In genomic region chr9:32954642-32955041, GRCh38 we compare ENCODE assay signal across 15 cellular contexts. TPM values are rescaled to one million over a fixed set of nuclear protein-coding genes. Genes with fewer than 3 reads are reported as not detected.
DNase-seq lines count a peak whose midpoint lies in the region; FAIRE-seq and TF ChIP-seq lines count a peak whose summit lies in the region.
"Had no signal": no experiment of that assay in that cellular context is flagged by ENCODE, and none has a peak within 500 bp of the region (broad histone marks: within the 10 kb centered on the region; RNA-seq: fewer than 3 reads in every experiment).

No MANE protein-coding gene starts in this region.

- no peak for TF ChIP-seq POLR2A in endothelial cell of umbilical vein (IDR thresholded peaks at IDR 0.05; ENCODE audit: low read depth, low read length)

- no peaks in the 10 kb centered on the region for H3K4me1 Mint-ChIP-seq in activated T-helper 1 cell treated with anti-CD3 and anti-CD28 coated beads, Interleukin-12 subunit alpha, Interleukin-12 subunit beta, Interleukin-2, Interleukin-4 antibody, amounts not matched to agents 30 ng/mL and 10 ng/mL and 1 ng/mL, durations not matched to agents 14 hours and 24 hours and 36 hours (ENCODE audit: low read depth)
- H3K4me1 Mint-ChIP-seq in activated naive CD4-positive, alpha-beta T cell treated with anti-CD3 and anti-CD28 coated beads for 36 hours (ENCODE audit: low read depth), result peaks cover 2% of the 10 kb centered on the region
- H3K4me1 Mint-ChIP-seq in activated CD4-positive, alpha-beta memory T cell treated with anti-CD3 and anti-CD28 coated beads for 36 hours (ENCODE audit: low read depth), result no peaks in the 10 kb centered on the region

- H3K27ac ChIP-seq in endothelial cell of umbilical vein (ENCODE audit: insufficient read depth, low read depth, low read length), result no peak overlapping the region
- no peak overlapping the region for H3K27ac ChIP-seq in mesendoderm (ENCODE audit: low read depth, low read length)
- H3K27ac ChIP-seq: BLaER1, esophagus muscularis mucosa, psoas muscle, tibial artery had no signal

- dilution Hi-C loops in endothelial cell of umbilical vein (cut with MboI; ENCODE audit: extremely low pct_ligation_motif_present, low sequenced_read_pairs), result no loop called here

- no TSS peak for BruUV-seq in endothelial cell of umbilical vein (replicated peaks; lab: Mats Ljungman, UMichigan)

- no peak overlapping the region for H3K4me3 Mint-ChIP-seq in activated T-helper 1 cell treated with anti-CD3 and anti-CD28 coated beads, Interleukin-12 subunit alpha, Interleukin-12 subunit beta, Interleukin-2, Interleukin-4 antibody, amounts not matched to agents 30 ng/mL and 10 ng/mL and 1 ng/mL, durations not matched to agents 14 hours and 24 hours and 36 hours
- no peak overlapping the region for H3K4me3 Mint-ChIP-seq in activated naive CD4-positive, alpha-beta T cell treated with anti-CD3 and anti-CD28 coated beads for 36 hours
- H3K4me3 Mint-ChIP-seq in activated CD4-positive, alpha-beta memory T cell treated with anti-CD3 and anti-CD28 coated beads for 36 hours, result no peak overlapping the region
- H3K4me3 Mint-ChIP-seq: activated naive CD8-positive, alpha-beta T cell had no signal

- H3K79me2 ChIP-seq in endothelial cell of umbilical vein (ENCODE audit: control insufficient read depth, insufficient read depth, low read length) (no peaks in the 10 kb centered on the region), mesendoderm (ENCODE audit: control insufficient read depth, insufficient read depth, low read length) (no peaks in the 10 kb centered on the region)

- H3K56ac ChIP-seq in mesendoderm (ENCODE audit: low read length), result no peak overlapping the region

- H3K4me1 ChIP-seq in endothelial cell of umbilical vein (ENCODE audit: control insufficient read depth, extremely low read depth, insufficient read depth, low read length), result no peaks in the 10 kb centered on the region
- H3K4me1 ChIP-seq in mesendoderm (ENCODE audit: control insufficient read depth, low read depth, low read length), result no peaks in the 10 kb centered on the region
- H3K4me1 ChIP-seq: BLaER1, esophagus muscularis mucosa, psoas muscle had no signal

- no CpG with 5 or more reads among the region's 6 CpGs for WGBS in mesendoderm (ENCODE audit: extremely low coverage, insufficient coverage, low lambda C conversion rate)

- H3K79me1 ChIP-seq in mesendoderm (ENCODE audit: low read length), result no peaks in the 10 kb centered on the region

- H3K36me3 Mint-ChIP-seq in activated T-helper 1 cell treated with anti-CD3 and anti-CD28 coated beads, Interleukin-12 subunit alpha, Interleukin-12 subunit beta, Interleukin-2, Interleukin-4 antibody, amounts not matched to agents 30 ng/mL and 10 ng/mL and 1 ng/mL, durations not matched to agents 14 hours and 24 hours and 36 hours (ENCODE audit: low read depth), result peaks cover 2% of the 10 kb centered on the region
- H3K36me3 Mint-ChIP-seq in activated naive CD4-positive, alpha-beta T cell treated with anti-CD3 and anti-CD28 coated beads for 36 hours (ENCODE audit: low read depth), result peaks cover 24% of the 10 kb centered on the region
- peaks cover 19% of the 10 kb centered on the region for H3K36me3 Mint-ChIP-seq in activated CD4-positive, alpha-beta memory T cell treated with anti-CD3 and anti-CD28 coated beads for 36 hours

- H3K27me3 ChIP-seq in endothelial cell of umbilical vein (ENCODE audit: control insufficient read depth in 2 of 2, insufficient read depth in 2 of 2, low read length in 2 of 2), result no peaks in the 10 kb centered on the region
- H3K27me3 ChIP-seq in mesendoderm (ENCODE audit: insufficient read depth, low read length, poor library complexity), result no peaks in the 10 kb centered on the region
- H3K27me3 ChIP-seq: BLaER1 had no signal

- no peak overlapping the region for H4K8ac ChIP-seq in mesendoderm (ENCODE audit: low read depth, low read length)

- H3K9me3 ChIP-seq in endothelial cell of umbilical vein (replicated peaks; ENCODE audit: control insufficient read depth, insufficient read depth, low read length), result no peaks in the 10 kb centered on the region
- H3K9me3 ChIP-seq: psoas muscle had no signal

- H2AFZ ChIP-seq in endothelial cell of umbilical vein (ENCODE audit: low read depth, low read length), result no peak overlapping the region

- no peak overlapping the region for H3K23ac ChIP-seq in mesendoderm (ENCODE audit: low read length)

- no peak overlapping the region for H3K4me2 ChIP-seq in endothelial cell of umbilical vein (ENCODE audit: insufficient read depth, low read length)
- H3K4me2 ChIP-seq in mesendoderm (ENCODE audit: low read length), result no peak overlapping the region
- H3K4me2 ChIP-seq: BLaER1 had no signal

- POLR2A ChIA-PET in endothelial cell of umbilical vein (lab: Charles Lee), result no interaction called here
- POLR2A ChIA-PET in activated CD4-positive, alpha-beta memory T cell treated with anti-CD3 and anti-CD28 coated beads for 36 hours (lab: Charles Lee), result no interaction called here

- no peaks in the 10 kb centered on the region for H3K9me1 ChIP-seq in endothelial cell of umbilical vein (replicated peaks; ENCODE audit: control insufficient read depth, extremely low read depth, insufficient read depth, low read length)

- H3K9ac ChIP-seq in endothelial cell of umbilical vein (replicated peaks; ENCODE audit: extremely low read depth, insufficient read depth, low read length) (no peak overlapping the region), mesendoderm (ENCODE audit: low read length) (no peak overlapping the region)
- H3K9ac ChIP-seq: BLaER1 had no signal

- H3K36me3 ChIP-seq in endothelial cell of umbilical vein (ENCODE audit: control insufficient read depth in 2 of 2, extremely low read depth in 1 of 2, insufficient read depth in 2 of 2, low read length in 2 of 2), result no peaks in the 10 kb centered on the region
- no peaks in the 10 kb centered on the region for H3K36me3 ChIP-seq in mesendoderm (ENCODE audit: control insufficient read depth, insufficient read depth, low read length)

- no peak overlapping the region for H3K27ac Mint-ChIP-seq in activated T-helper 1 cell treated with anti-CD3 and anti-CD28 coated beads, Interleukin-12 subunit alpha, Interleukin-12 subunit beta, Interleukin-2, Interleukin-4 antibody, amounts not matched to agents 30 ng/mL and 10 ng/mL and 1 ng/mL, durations not matched to agents 14 hours and 24 hours and 36 hours
- no peak overlapping the region for H3K27ac Mint-ChIP-seq in activated naive CD4-positive, alpha-beta T cell treated with anti-CD3 and anti-CD28 coated beads for 36 hours
- no peak overlapping the region for H3K27ac Mint-ChIP-seq in activated CD4-positive, alpha-beta memory T cell treated with anti-CD3 and anti-CD28 coated beads for 36 hours
- H3K27ac Mint-ChIP-seq: activated naive CD8-positive, alpha-beta T cell had no signal

- H2BK5ac ChIP-seq in mesendoderm (ENCODE audit: low read length), result no peak overlapping the region

- H3K27me3 Mint-ChIP-seq in activated T-helper 1 cell treated with anti-CD3 and anti-CD28 coated beads, Interleukin-12 subunit alpha, Interleukin-12 subunit beta, Interleukin-2, Interleukin-4 antibody, amounts not matched to agents 30 ng/mL and 10 ng/mL and 1 ng/mL, durations not matched to agents 14 hours and 24 hours and 36 hours (ENCODE audit: insufficient read depth), result no peaks in the 10 kb centered on the region
- no peaks in the 10 kb centered on the region for H3K27me3 Mint-ChIP-seq in activated naive CD4-positive, alpha-beta T cell treated with anti-CD3 and anti-CD28 coated beads for 36 hours (ENCODE audit: low read depth)
- no peaks in the 10 kb centered on the region for H3K27me3 Mint-ChIP-seq in activated CD4-positive, alpha-beta memory T cell treated with anti-CD3 and anti-CD28 coated beads for 36 hours

- H4K5ac ChIP-seq in mesendoderm (ENCODE audit: low read length), result no peak overlapping the region

- H4K20me1 ChIP-seq in endothelial cell of umbilical vein (replicated peaks; ENCODE audit: control insufficient read depth, extremely low read depth, insufficient read depth, low read length), result no peaks in the 10 kb centered on the region
- H4K20me1 ChIP-seq: BLaER1 had no signal

- H3K4ac ChIP-seq in mesendoderm (ENCODE audit: low read depth, low read length), result no peak overlapping the region

- no peak for TF ChIP-seq CTCF in endothelial cell of umbilical vein (IDR thresholded peaks at IDR 0.05; ENCODE audit: extremely low read depth in 1 of 2, insufficient read depth in 1 of 2, low read depth in 1 of 2, low read length in 2 of 2)

- intact Hi-C loops in endothelial cell of umbilical vein (cut with micrococcal nuclease), result no loop called here
- intact Hi-C loops in activated T-helper 1 cell treated with anti-CD3 and anti-CD28 coated beads, Interleukin-12 subunit alpha, Interleukin-12 subunit beta, Interleukin-2, Interleukin-4 antibody, amounts not matched to agents 30 ng/mL and 10 ng/mL and 1 ng/mL, durations not matched to agents 14 hours and 24 hours and 36 hours (cut with micrococcal nuclease), result no loop called here
- intact Hi-C loops in activated naive CD4-positive, alpha-beta T cell treated with anti-CD3 and anti-CD28 coated beads for 36 hours (cut with micrococcal nuclease), result no loop called here
- intact Hi-C loops in activated CD4-positive, alpha-beta memory T cell treated with anti-CD3 and anti-CD28 coated beads for 36 hours (cut with micrococcal nuclease), result no loop called here

- no peak overlapping the region for H2BK15ac ChIP-seq in mesendoderm (replicated peaks; ENCODE audit: low read depth)

- no peak overlapping the region for H2BK120ac ChIP-seq in mesendoderm (ENCODE audit: low read depth, low read length)

- H2AK5ac ChIP-seq in mesendoderm (ENCODE audit: low read length), result no peak overlapping the region

- H3K18ac ChIP-seq in mesendoderm (ENCODE audit: low read length), result no peak overlapping the region

- DNase-seq in COR-L47 (lab: John Stamatoyannopoulos, UW) (peak; percentile 1), M059J (ENCODE audit: low read depth) (peak; percentile 60), endothelial cell of umbilical vein (ENCODE audit: low read depth, low spot score) (peak; percentile 93), mesendoderm (peak; percentile 19)
- DNase-seq in stimulated activated CD4-positive, alpha-beta T cell treated with anti-CD3 and anti-CD28 coated beads, Interleukin-12 subunit alpha, Interleukin-12 subunit beta, amount 100 ng/mL, for 4 hours, result no peak
- no peak for DNase-seq in activated T-helper 1 cell treated with anti-CD3 and anti-CD28 coated beads, Interleukin-12 subunit alpha, Interleukin-12 subunit beta, Interleukin-2, Interleukin-4 antibody, amounts not matched to agents 30 ng/mL and 10 ng/mL and 1 ng/mL, durations not matched to agents 14 hours and 24 hours and 36 hours (ENCODE audit: low spot score)
- DNase-seq in activated naive CD4-positive, alpha-beta T cell treated with anti-CD3 and anti-CD28 coated beads for 36 hours, result no peak
- DNase-seq in activated CD4-positive, alpha-beta memory T cell treated with anti-CD3 and anti-CD28 coated beads for 36 hours, result no peak
- DNase-seq: activated CD4-positive, CD25-positive, alpha-beta regulatory T cell; PC-3; psoas muscle; tibial artery had no signal

- H3K9me3 Mint-ChIP-seq in activated T-helper 1 cell treated with anti-CD3 and anti-CD28 coated beads, Interleukin-12 subunit alpha, Interleukin-12 subunit beta, Interleukin-2, Interleukin-4 antibody, amounts not matched to agents 30 ng/mL and 10 ng/mL and 1 ng/mL, durations not matched to agents 14 hours and 24 hours and 36 hours, result no peaks in the 10 kb centered on the region
- H3K9me3 Mint-ChIP-seq in activated naive CD4-positive, alpha-beta T cell treated with anti-CD3 and anti-CD28 coated beads for 36 hours, result no peaks in the 10 kb centered on the region
- H3K9me3 Mint-ChIP-seq in activated CD4-positive, alpha-beta memory T cell treated with anti-CD3 and anti-CD28 coated beads for 36 hours, result no peaks in the 10 kb centered on the region

- FAIRE-seq in endothelial cell of umbilical vein (lab: Jason Lieb, UNC), result peak; percentile 78

- CTCF ChIA-PET in endothelial cell of umbilical vein (lab: Charles Lee), result interaction anchor here (1.0 to 3.6 kb wide), 3 partner anchors 14 to 575 kb away, joined by 3 to 16 read pairs (median 6); no protein-coding TSS in a partner anchor
- CTCF ChIA-PET in activated naive CD4-positive, alpha-beta T cell treated with anti-CD3 and anti-CD28 coated beads for 36 hours (lab: Charles Lee), result interaction anchor here (1.0 kb wide), 1 partner anchor 14 kb away, joined by 3 read pairs; no protein-coding TSS in a partner anchor
- CTCF ChIA-PET in activated CD4-positive, alpha-beta memory T cell treated with anti-CD3 and anti-CD28 coated beads for 36 hours (lab: Charles Lee), result interaction anchor here (1.9 kb wide), 1 partner anchor 13 kb away, joined by 5 read pairs; no protein-coding TSS in a partner anchor

- no peak overlapping the region for H3K4me3 ChIP-seq in endothelial cell of umbilical vein (replicated peaks in 1 of 3; ENCODE audit: insufficient read depth in 1 of 3, low read depth in 1 of 3, low read length in 3 of 3)
- H3K4me3 ChIP-seq in mesendoderm (ENCODE audit: low read length), result no peak overlapping the region
- H3K4me3 ChIP-seq: BLaER1, esophagus muscularis mucosa, psoas muscle, tibial artery had no signal

RNA-seq across cellular contexts. Expression of gene APTX, which starts 46.8 kb away (rescaled TPM):
- 47.6 and 53.1 TPM in 2 replicates for total RNA-seq in M059J (2014; rRNA removed; shearing (Covaris generic))
- total RNA-seq in endothelial cell of umbilical vein, result 33.6 and 34.0 TPM in 2 replicates
- 19.6 and 21.3 TPM in 2 replicates for polyA plus RNA-seq in endothelial cell of umbilical vein
- 29.6 TPM in 2 replicates for polyA plus RNA-seq in endothelial cell of umbilical vein (2011; cell fraction: cytosol; rRNA removed)
- 38.7 and 53.2 TPM in 2 replicates for polyA plus RNA-seq in endothelial cell of umbilical vein (2011; cell fraction: nucleus; rRNA removed)
- 36.3 and 43.1 TPM in 2 replicates for polyA plus RNA-seq in endothelial cell of umbilical vein (2012)
- polyA minus RNA-seq in endothelial cell of umbilical vein, result 24.4 and 25.3 TPM in 2 replicates
- 11.1 TPM for polyA minus RNA-seq in endothelial cell of umbilical vein (2011; cell fraction: cytosol; rRNA and poly(A)+ RNA removed)
- polyA minus RNA-seq in endothelial cell of umbilical vein (2011; cell fraction: nucleus; rRNA and poly(A)+ RNA removed), result 20.6 and 23.8 TPM in 2 replicates
- 35.3 TPM for polyA plus RNA-seq in mesendoderm (2013, experiment 1 of 2)
- 36.5 TPM for polyA plus RNA-seq in mesendoderm (2013, experiment 2 of 2)
- total RNA-seq in activated T-helper 1 cell treated with anti-CD3 and anti-CD28 coated beads, Interleukin-12 subunit alpha, Interleukin-12 subunit beta, Interleukin-2, Interleukin-4 antibody, amounts not matched to agents 30 ng/mL and 10 ng/mL and 1 ng/mL, durations not matched to agents 14 hours and 24 hours and 36 hours, result 48.9 and 57.2 TPM in 2 replicates
- 10 to 100 TPM; 41.8 to 42.0 TPM for total RNA-seq in activated naive CD4-positive, alpha-beta T cell treated with anti-CD3 and anti-CD28 coated beads for 36 hours
- 10 to 100 TPM; 43.7 to 45.9 TPM for total RNA-seq in activated CD4-positive, alpha-beta memory T cell treated with anti-CD3 and anti-CD28 coated beads for 36 hours

Comparison
In these comparisons a context has a peak if more than half of its experiments do, and no peak if none do; other contexts are left out.
1. DNase-seq: peak in COR-L47 (single experiment), M059J (single experiment), endothelial cell of umbilical vein (single experiment) and mesendoderm (single experiment); none in stimulated activated CD4-positive, alpha-beta T cell treated with anti-CD3 and anti-CD28 coated beads, Interleukin-12 subunit alpha, Interleukin-12 subunit beta, amount 100 ng/mL, for 4 hours (single experiment), activated T-helper 1 cell treated with anti-CD3 and anti-CD28 coated beads, Interleukin-12 subunit alpha, Interleukin-12 subunit beta, Interleukin-2, Interleukin-4 antibody, amounts not matched to agents 30 ng/mL and 10 ng/mL and 1 ng/mL, durations not matched to agents 14 hours and 24 hours and 36 hours (single experiment), activated naive CD4-positive, alpha-beta T cell treated with anti-CD3 and anti-CD28 coated beads for 36 hours (single experiment) and activated CD4-positive, alpha-beta memory T cell treated with anti-CD3 and anti-CD28 coated beads for 36 hours (single experiment).